ENCODE assay signal across 21 cellular contexts in genomic region chr2:216131175-216131926, GRCh38. TPM values are rescaled to one million over a fixed set of nuclear protein-coding genes. Genes with fewer than 3 reads are reported as not detected.
DNase-seq lines count a peak whose midpoint lies in the region; ATAC-seq and TF ChIP-seq lines count a peak whose summit lies in the region.
"Had no signal": no experiment of that assay in that cellular context is flagged by ENCODE, and none has a peak within 500 bp of the region (broad histone marks: within the 10 kb centered on the region; RNA-seq: fewer than 3 reads in every experiment).

No MANE protein-coding gene starts in this region.

- peak overlapping the region; percentile 44; the same call in 1 of the 2 replicates for H3K27ac ChIP-seq in HL-60 (replicated peaks)
- H3K27ac ChIP-seq: esophagus muscularis mucosa, left ventricle myocardium inferior, SJCRH30, thyroid gland had no signal

- POLR2A ChIA-PET in activated CD4-positive, alpha-beta T cell treated with anti-CD3 and anti-CD28 coated beads, Interleukin-2, amount 10 ng/mL, durations not matched to agents 7 days and 5 days (lab: Charles Lee), result interaction anchor here (0.7 kb wide), 1 partner anchor 17 kb away, joined by 3 read pairs; no protein-coding TSS in a partner anchor

- peak; percentile 40 to 72 for ATAC-seq in activated naive CD4-positive, alpha-beta T cell treated with anti-CD3 and anti-CD28 coated beads, Interleukin-2, amount 50 U/mL, for 72 hours
- ATAC-seq in HG03469 (IDR thresholded peaks at IDR 0.05; ENCODE audit: unreplicated experiment) (no peak), HG02678 (IDR thresholded peaks at IDR 0.05; ENCODE audit: unreplicated experiment) (no peak)

- no peak overlapping the region for H3K4me3 Mint-ChIP-seq in activated CD4-positive, alpha-beta T cell treated with anti-CD3 and anti-CD28 coated beads, Interleukin-2, amount 10 ng/mL, durations not matched to agents 7 days and 5 days
- H3K4me3 Mint-ChIP-seq: activated T-cell treated with anti-CD3 and anti-CD28 coated beads, Interleukin-2, amount 50 U/mL, for 4 hours; CD14-positive monocyte had no signal

- no peak for TF ChIP-seq CTCF in HL-60 (IDR thresholded peaks at IDR 0.05; ENCODE audit: insufficient read depth, low read length)

- peaks cover 64% of the 10 kb centered on the region for H3K4me1 Mint-ChIP-seq in activated CD4-positive, alpha-beta T cell treated with anti-CD3 and anti-CD28 coated beads, Interleukin-2, amount 10 ng/mL, durations not matched to agents 7 days and 5 days

- no peak for DNase-seq in activated CD4-positive, alpha-beta T cell treated with anti-CD3 and anti-CD28 coated beads, Interleukin-2, amount 10 ng/mL, durations not matched to agents 7 days and 5 days
- no peak for DNase-seq in activated CD4-positive, alpha-beta T cell treated with anti-CD3 and anti-CD28 coated beads, Interleukin-2, amount 50 U/mL, for 4 hours
- DNase-seq in HL-60 (ENCODE audit: low read depth in 1 of 2, low spot score in 1 of 2) (peak in 1 of 2 experiments; percentile 55), iris pigment epithelial cell (ENCODE audit: low read depth) (peak; percentile 75), NCI-H2171 (lab: John Stamatoyannopoulos, UW) (no peak)
- no peak for DNase-seq in activated naive CD4-positive, alpha-beta T cell treated with anti-CD3 and anti-CD28 coated beads, Interleukin-2, amount 50 U/mL, for 72 hours (ENCODE audit: low spot score in 2 of 2)
- DNase-seq: ACHN; activated T-cell treated with anti-CD3 and anti-CD28 coated beads, Interleukin-2, amount 50 U/mL, for 4 hours; DMS79; HCEC 1CT; left ventricle myocardium inferior; NCI-H1436; NCI-H774; OCI-M1; SJCRH30; T1000; thyroid gland had no signal

- peaks cover 76% of the 10 kb centered on the region for H3K36me3 Mint-ChIP-seq in activated CD4-positive, alpha-beta T cell treated with anti-CD3 and anti-CD28 coated beads, Interleukin-2, amount 10 ng/mL, durations not matched to agents 7 days and 5 days (ENCODE audit: low read depth)
- peaks cover 46 to 68% of the 10 kb centered on the region in 2 donors for H3K36me3 Mint-ChIP-seq in activated naive CD4-positive, alpha-beta T cell treated with anti-CD3 and anti-CD28 coated beads, Interleukin-2, amount 50 U/mL, for 72 hours

- no peaks in the 10 kb centered on the region for H3K9me3 Mint-ChIP-seq in activated CD4-positive, alpha-beta T cell treated with anti-CD3 and anti-CD28 coated beads, Interleukin-2, amount 10 ng/mL, durations not matched to agents 7 days and 5 days
- no peaks in the 10 kb centered on the region for H3K9me3 Mint-ChIP-seq in activated naive CD4-positive, alpha-beta T cell treated with anti-CD3 and anti-CD28 coated beads, Interleukin-2, amount 50 U/mL, for 72 hours
- H3K9me3 Mint-ChIP-seq: activated T-cell treated with anti-CD3 and anti-CD28 coated beads, Interleukin-2, amount 50 U/mL, for 4 hours; CD14-positive monocyte had no signal

- H3K27ac Mint-ChIP-seq in activated CD4-positive, alpha-beta T cell treated with anti-CD3 and anti-CD28 coated beads, Interleukin-2, amount 10 ng/mL, durations not matched to agents 7 days and 5 days, result peak overlapping the region; percentile 48
- H3K27ac Mint-ChIP-seq in activated naive CD4-positive, alpha-beta T cell treated with anti-CD3 and anti-CD28 coated beads, Interleukin-2, amount 50 U/mL, for 72 hours, result peak overlapping the region; percentile 73 to 83

- no peaks in the 10 kb centered on the region for H3K27me3 ChIP-seq in HL-60 (ENCODE audit: insufficient read depth, poor library complexity, severe bottlenecking)
- H3K27me3 ChIP-seq: esophagus muscularis mucosa, SJCRH30, thyroid gland had no signal

- no peak overlapping the region for H3K4me3 ChIP-seq in HL-60 (replicated peaks; ENCODE audit: insufficient read depth, low read length)
- H3K4me3 ChIP-seq: esophagus muscularis mucosa, left ventricle myocardium inferior, SJCRH30, thyroid gland had no signal

- CTCF ChIA-PET in activated CD4-positive, alpha-beta T cell treated with anti-CD3 and anti-CD28 coated beads, Interleukin-2, amount 10 ng/mL, durations not matched to agents 7 days and 5 days (lab: Charles Lee), result interaction anchor here (0.8 to 2.6 kb wide), 6 partner anchors 9 to 38 kb away, joined by 3 to 9 read pairs (median 4); no protein-coding TSS in a partner anchor

- no peaks in the 10 kb centered on the region for H3K27me3 Mint-ChIP-seq in activated CD4-positive, alpha-beta T cell treated with anti-CD3 and anti-CD28 coated beads, Interleukin-2, amount 10 ng/mL, durations not matched to agents 7 days and 5 days

RNA-seq across cellular contexts. Expression of gene XRCC5, which starts 22.2 kb away (rescaled TPM):
- 100 to 1,000 TPM; 292 to 331 TPM for total RNA-seq in activated CD4-positive, alpha-beta T cell treated with anti-CD3 and anti-CD28 coated beads, Interleukin-2, amount 10 ng/mL, durations not matched to agents 7 days and 5 days
- 100 to 1,000 TPM; 487 to 501 TPM for total RNA-seq in activated naive CD4-positive, alpha-beta T cell treated with anti-CD3 and anti-CD28 coated beads, Interleukin-2, amount 50 U/mL, for 72 hours

RNA-seq across cellular contexts. Expression of gene TMEM169, which starts 49.6 kb away (rescaled TPM):
- 1 to 10 TPM; 2.6 to 3.0 TPM for total RNA-seq in activated CD4-positive, alpha-beta T cell treated with anti-CD3 and anti-CD28 coated beads, Interleukin-2, amount 10 ng/mL, durations not matched to agents 7 days and 5 days
- 1 to 10 TPM; 1.7 to 1.8 TPM for total RNA-seq in activated naive CD4-positive, alpha-beta T cell treated with anti-CD3 and anti-CD28 coated beads, Interleukin-2, amount 50 U/mL, for 72 hours

RNA-seq across cellular contexts. Expression of gene PECR, which starts 49.7 kb away (rescaled TPM):
- total RNA-seq in activated CD4-positive, alpha-beta T cell treated with anti-CD3 and anti-CD28 coated beads, Interleukin-2, amount 10 ng/mL, durations not matched to agents 7 days and 5 days, result 10 to 100 TPM; 29.6 to 31.5 TPM
- 10 to 100 TPM; 25.4 to 34.0 TPM for total RNA-seq in activated naive CD4-positive, alpha-beta T cell treated with anti-CD3 and anti-CD28 coated beads, Interleukin-2, amount 50 U/mL, for 72 hours

Comparison
In these comparisons a context has a peak if more than half of its experiments do, and no peak if none do; other contexts are left out.
1. ATAC-seq: peak in activated naive CD4-positive, alpha-beta T cell treated with anti-CD3 and anti-CD28 coated beads, Interleukin-2, amount 50 U/mL, for 72 hours (2 of 2); none in HG03469 (single experiment) and HG02678 (single experiment).